ENCODE assay signal across 26 cellular contexts in the genomic region with DNA sequence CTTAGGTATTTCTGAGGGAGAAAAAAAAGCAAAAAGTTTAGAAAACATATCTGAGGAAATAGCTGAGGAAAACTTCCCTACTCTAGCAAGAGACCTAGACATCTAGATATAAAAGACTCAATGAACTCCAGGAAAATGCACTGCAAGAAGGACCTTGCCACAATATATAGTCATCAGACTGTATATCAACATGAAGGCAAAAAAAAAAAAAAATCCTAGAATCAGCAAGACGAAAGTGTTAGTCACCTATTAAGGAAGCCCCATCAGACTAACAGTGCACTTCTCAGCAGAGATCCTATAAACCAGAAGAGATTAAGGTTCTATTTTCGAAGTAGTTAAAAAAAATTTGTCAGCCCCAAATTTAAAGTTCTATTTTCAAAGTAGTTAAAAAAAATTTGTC.
"Had no signal": no experiment of that assay in that cellular context is flagged by ENCODE, and none has a peak within 500 bp of the region (broad histone marks: within the 10 kb centered on the region; RNA-seq: fewer than 3 reads in every experiment).

No MANE protein-coding gene starts in this region.

- H3K36me3 Mint-ChIP-seq: neural progenitor cell had no signal

- H3K36me3 ChIP-seq: gastroesophageal sphincter, heart left ventricle, neural progenitor cell, right lobe of liver, thyroid gland, vagina had no signal

- H3K79me2 ChIP-seq: hepatocyte, parathyroid adenoma had no signal

- H3K4me3 ChIP-seq: gastroesophageal sphincter, heart left ventricle, hepatocyte, lung, neural progenitor cell, right lobe of liver, thyroid gland, vagina had no signal

- H3K27ac Mint-ChIP-seq: endodermal cell, nephron, neural progenitor cell, progenitor cell of endocrine pancreas had no signal

- H3K4me1 ChIP-seq: gastroesophageal sphincter, neural progenitor cell, parathyroid adenoma, right lobe of liver, thyroid gland, vagina had no signal

- H3K9me3 ChIP-seq: gastroesophageal sphincter, heart left ventricle, right lobe of liver, thyroid gland, vagina had no signal

- H3K4me3 Mint-ChIP-seq: dendritic cell treated with granulocyte-macrophage colony-stimulating factor and Interleukin-4, amounts not matched to agents 40 ng/mL and 50 ng/mL, for 4 days; endodermal cell; memory B cell; nephron; neural progenitor cell; stimulated activated naive CD8-positive, alpha-beta T cell treated with anti-CD3 and anti-CD28 coated beads, Interleukin-15, Interleukin-2, amounts not matched to agents 100 ng/mL and 50 ng/mL, for 24 hours had no signal

- H3K9ac ChIP-seq: neural progenitor cell, parathyroid adenoma had no signal

- ATAC-seq: esophagus mucosa; gastroesophageal sphincter; heart left ventricle; left lobe of liver; right lobe of liver; stimulated activated naive B cell treated with anti-CD40 and anti-IgM and Interleukin-4, amounts not matched to agents 10 μg/mL and 1 μg/mL and 100 μg/mL, for 72 hours had no signal

- H3K27me3 ChIP-seq: gastroesophageal sphincter, heart left ventricle, hepatocyte, neural progenitor cell, right lobe of liver, thyroid gland, vagina had no signal

- H3K4me2 ChIP-seq: hepatocyte, neural progenitor cell had no signal

- H3K9me3 Mint-ChIP-seq: dendritic cell treated with granulocyte-macrophage colony-stimulating factor and Interleukin-4, amounts not matched to agents 40 ng/mL and 50 ng/mL, for 4 days; endodermal cell; nephron; neural progenitor cell had no signal

- H3K27ac ChIP-seq: epithelial cell of prostate, gastroesophageal sphincter, heart left ventricle, hepatocyte, neural progenitor cell, parathyroid adenoma, right lobe of liver, thyroid gland, vagina had no signal

- H3K4me1 Mint-ChIP-seq: endodermal cell, nephron, neural progenitor cell had no signal

- H3K27me3 Mint-ChIP-seq: progenitor cell of endocrine pancreas; stimulated activated naive B cell treated with anti-CD40 and anti-IgM and Interleukin-4, amounts not matched to agents 10 μg/mL and 1 μg/mL and 100 μg/mL, for 72 hours; stimulated activated naive CD8-positive, alpha-beta T cell treated with anti-CD3 and anti-CD28 coated beads, Interleukin-15, Interleukin-2, amounts not matched to agents 100 ng/mL and 50 ng/mL, for 24 hours had no signal

- H2AFZ ChIP-seq: hepatocyte, neural progenitor cell, parathyroid adenoma had no signal

- DNase-seq: effector CD8-positive, alpha-beta T cell; endodermal cell; foreskin fibroblast; heart left ventricle; kidney; right lobe of liver; small intestine; stimulated activated CD4-positive, alpha-beta T cell treated with anti-CD3 and anti-CD28 coated beads, Interleukin-15, amount 100 ng/mL, for 24 hours; stimulated activated CD4-positive, alpha-beta T cell treated with anti-CD3 and anti-CD28 coated beads, Interleukin-2, amount 100 ng/mL, for 48 hours; stimulated activated naive B cell treated with anti-CD40 and anti-IgM and Interleukin-4, amounts not matched to agents 10 μg/mL and 1 μg/mL and 100 μg/mL, for 72 hours; thyroid gland; trophoblast cell had no signal
